ENCODE assay signal across 15 cellular contexts in the genomic region with DNA sequence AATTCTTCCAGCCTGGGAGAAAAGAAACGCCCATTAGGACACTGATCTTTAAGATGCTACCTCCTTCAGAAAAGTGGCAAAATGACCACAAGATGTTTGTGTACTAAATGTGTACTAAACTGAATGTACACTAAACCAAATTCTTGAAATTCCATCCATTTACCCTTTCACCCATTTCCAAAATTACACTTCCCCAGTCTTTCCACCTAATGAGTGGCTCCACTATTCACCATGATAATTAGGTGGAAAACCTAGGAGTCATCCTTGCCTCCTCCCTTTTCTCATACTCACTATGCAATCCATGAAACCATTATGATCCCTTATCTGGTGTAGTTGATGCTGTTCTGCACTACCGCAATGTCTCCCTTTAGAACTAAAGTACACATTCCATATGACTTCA.
DNase-seq lines count a peak whose midpoint lies in the region; ATAC-seq, FAIRE-seq and TF ChIP-seq lines count a peak whose summit lies in the region.
"Had no signal": no experiment of that assay in that cellular context is flagged by ENCODE, and none has a peak within 500 bp of the region (broad histone marks: within the 10 kb centered on the region; RNA-seq: fewer than 3 reads in every experiment).

No MANE protein-coding gene starts in this region.

- peak; percentile 27; the same call in 2 of the 3 replicates for ATAC-seq in HepG2
- ATAC-seq in right lobe of liver = no peak
- ATAC-seq in body of pancreas = no peak
- ATAC-seq in HG03159 (IDR thresholded peaks at IDR 0.05; ENCODE audit: unreplicated experiment) = no peak
- no peak for ATAC-seq in HG03460 (IDR thresholded peaks at IDR 0.05; ENCODE audit: unreplicated experiment)

- intact Hi-C loops in HepG2 (cut with micrococcal nuclease; ENCODE audit: unreplicated experiment) = loop anchor here (1.0 to 10.0 kb wide), 7 partner anchors 44 to 453 kb away; partner anchors contain the start of gene THBS1
- intact Hi-C loops in right lobe of liver (cut with DNase I) = loop anchor here in 1 of 2 donors (10.0 kb wide), 1 partner anchor 446 kb away; no protein-coding TSS in a partner anchor
- intact Hi-C loops in body of pancreas (cut with DNase I) = no loop called here
- intact Hi-C loops in uterus (cut with DNase I; ENCODE audit: low total_unique reads) = no loop called here

- H3K4me1 ChIP-seq in HepG2 (ENCODE audit: insufficient read depth, low read length) = peaks cover 64% of the 10 kb centered on the region
- H3K4me1 ChIP-seq in right lobe of liver = peaks cover 0 to 16% (median 5%) of the 10 kb centered on the region in 4 donors
- H3K4me1 ChIP-seq in body of pancreas = peaks cover 30% of the 10 kb centered on the region
- H3K4me1 ChIP-seq in mesodermal cell (ENCODE audit: control insufficient read depth, insufficient read depth, low read length, poor library complexity, severe bottlenecking) = peaks cover 55% of the 10 kb centered on the region
- no peaks in the 10 kb centered on the region for H3K4me1 ChIP-seq in uterus

- H3K4me2 ChIP-seq in HepG2 (ENCODE audit: low read depth, low read length) = peak overlapping the region; percentile 66

- TF ChIP-seq EP300 in HepG2 (IDR thresholded peaks at IDR 0.05; ENCODE audit: low read depth in 2 of 2, low read length in 2 of 2) (no peak), HepG2 (CRISPR knock-in tag; IDR thresholded peaks at IDR 0.05; ENCODE audit: borderline replicate concordance) (no peak)

- H3K9me3 ChIP-seq in HepG2 (ENCODE audit: low read length) (no peaks in the 10 kb centered on the region), right lobe of liver (no peaks in the 10 kb centered on the region), body of pancreas (no peaks in the 10 kb centered on the region), mesodermal cell (ENCODE audit: control insufficient read depth, low read length) (no peaks in the 10 kb centered on the region), uterus (no peaks in the 10 kb centered on the region)

- no peaks in the 10 kb centered on the region for H3K79me2 ChIP-seq in HepG2 (ENCODE audit: insufficient read depth, low read length)

- peak; percentile 43 for FAIRE-seq in HepG2 (lab: Jason Lieb, UNC)

- POLR2A ChIA-PET in HepG2 (lab: Yijun Ruan, JAX) = interaction anchor here (0.6 to 2.2 kb wide), 6 partner anchors 13 to 874 kb away, joined by 3 to 11 read pairs (median 4); partner anchors contain the start of gene THBS1

- TF ChIP-seq POLR2A in HepG2 (IDR thresholded peaks at IDR 0.05; ENCODE audit: insufficient read depth in 1 of 2, low read depth in 2 of 2, low read length in 2 of 2) (no peak), right lobe of liver (IDR thresholded peaks at IDR 0.05) (no peak), body of pancreas (IDR thresholded peaks at IDR 0.05) (no peak), uterus (IDR thresholded peaks at IDR 0.05) (no peak)

- H3K27me3 ChIP-seq in HepG2 (ENCODE audit: control insufficient read depth in 1 of 2, insufficient read depth in 2 of 2, low read length in 2 of 2) (no peaks in the 10 kb centered on the region), right lobe of liver (no peaks in the 10 kb centered on the region), body of pancreas (no peaks in the 10 kb centered on the region), uterus (no peaks in the 10 kb centered on the region)

- no peaks in the 10 kb centered on the region for H3K36me3 ChIP-seq in HepG2 (replicated peaks in 1 of 2; ENCODE audit: control insufficient read depth in 1 of 2, insufficient read depth in 2 of 2, low read length in 2 of 2)
- H3K36me3 ChIP-seq in right lobe of liver = no peaks in the 10 kb centered on the region
- no peaks in the 10 kb centered on the region for H3K36me3 ChIP-seq in body of pancreas (replicated peaks in 1 of 2; ENCODE audit: insufficient read depth in 1 of 2, low read depth in 2 of 2)
- H3K36me3 ChIP-seq in mesodermal cell (ENCODE audit: control insufficient read depth, insufficient read depth, low read length) = no peaks in the 10 kb centered on the region
- no peaks in the 10 kb centered on the region for H3K36me3 ChIP-seq in uterus

- TSS peak; percentile 90 for BruUV-seq in HepG2 (replicated peaks; lab: Mats Ljungman, UMichigan)

- peak overlapping the region; percentile 48 for H2AFZ ChIP-seq in HepG2 (ENCODE audit: low read length)

- in situ Hi-C loops in HepG2 (cut with HindIII; ENCODE audit: extremely low pct_ligation_motif_present, low pct_unique_long_range_greater_than_20kb) = loop anchor here (10.0 kb wide), 2 partner anchors 146 to 456 kb away; partner anchors contain the start of gene THBS1

- H3K9ac ChIP-seq in HepG2 (ENCODE audit: insufficient read depth, low read depth, low read length) = peak overlapping the region; percentile 53

- TF ChIP-seq RAD21 in HepG2 (CRISPR knock-in tag; IDR thresholded peaks at IDR 0.05) = no peak

- DNase-seq in HepG2 (ENCODE audit: low spot score) (peak; percentile 16), right lobe of liver (no peak), body of pancreas (no peak), uterus (no peak), NCI-H187 treated with DMSO at 0.1 percent for 48 hours (lab: John Stamatoyannopoulos, UW) (no peak)
- DNase-seq: activated B cell treated with CpG ODN at 0.5 μM for 24 hours; activated naive CD8-positive, alpha-beta T cell treated with anti-CD3 and anti-CD28 coated beads, Interleukin-2, amount 10 ng/mL, durations not matched to agents 7 days and 5 days; Karpas-422; NCI-H1436 treated with DMSO at 0.1 percent for 48 hours; NCI-H510A; stimulated activated naive CD4-positive, alpha-beta T cell treated with Interleukin-2 at 50 U/mL for 16 hours had no signal

- WGBS in HepG2 (ENCODE audit: low lambda C conversion rate) = 43% methylated on average over 2 of the region's 2 CpGs
- WGBS in right lobe of liver (ENCODE audit: insufficient coverage, low coverage, low lambda C conversion rate, missing lambda C conversion rate) = 90% methylated on average over 2 of the region's 2 CpGs
- WGBS in body of pancreas, 2 donors = 91 to 93% methylated on average over 2 of the region's 2 CpGs
- WGBS in mesodermal cell (ENCODE audit: insufficient coverage in 2 of 2), 2 experiments = 100% methylated on average over 1 of the region's 2 CpGs; no CpG with 5 or more reads in 1 of the 2 experiments

- CTCF ChIA-PET in HepG2 (lab: Yijun Ruan, JAX; ENCODE audit: low intra/inter-chr PET ratio, low total read pairs) = no interaction called here

- no peaks in the 10 kb centered on the region for H4K20me1 ChIP-seq in HepG2 (ENCODE audit: insufficient read depth, low read length)

- H3K27ac ChIP-seq in HepG2 (ENCODE audit: extremely low read length, insufficient read depth, low read length) (peak overlapping the region; percentile 79), right lobe of liver (peak overlapping the region in 1 of 3 donors; percentile 25), body of pancreas (peak overlapping the region; percentile 40 to 75 (median 66)), mesodermal cell (ENCODE audit: low read depth, low read length, severe bottlenecking) (peak overlapping the region; percentile 97), uterus (peak overlapping the region; percentile 41 to 77)

- peak overlapping the region in 1 of 3 experiments; percentile 8; a peak in 1 of 6 replicates for H3K4me3 ChIP-seq in HepG2 (replicated peaks in 1 of 3; ENCODE audit: insufficient read depth in 1 of 3, low read depth in 2 of 3, low read length in 3 of 3)
- no peak overlapping the region for H3K4me3 ChIP-seq in right lobe of liver
- no peak overlapping the region for H3K4me3 ChIP-seq in body of pancreas
- no peak overlapping the region for H3K4me3 ChIP-seq in mesodermal cell (ENCODE audit: extremely low read depth, insufficient read depth, low read length, poor library complexity, severe bottlenecking)
- H3K4me3 ChIP-seq in uterus = no peak overlapping the region
- H3K4me3 ChIP-seq: skin epidermis had no signal

- TF ChIP-seq CTCF in HepG2 (CRISPR knock-in tag; IDR thresholded peaks at IDR 0.05) (no peak), right lobe of liver (IDR thresholded peaks at IDR 0.05) (no peak), body of pancreas (IDR thresholded peaks at IDR 0.05) (no peak), uterus (IDR thresholded peaks at IDR 0.05) (no peak)

TF ChIP-seq in HepG2, 621 proteins besides CTCF, POLR2A, EP300 and RAD21 (continues in another document):
- TF ChIP-seq, protein P1, sequence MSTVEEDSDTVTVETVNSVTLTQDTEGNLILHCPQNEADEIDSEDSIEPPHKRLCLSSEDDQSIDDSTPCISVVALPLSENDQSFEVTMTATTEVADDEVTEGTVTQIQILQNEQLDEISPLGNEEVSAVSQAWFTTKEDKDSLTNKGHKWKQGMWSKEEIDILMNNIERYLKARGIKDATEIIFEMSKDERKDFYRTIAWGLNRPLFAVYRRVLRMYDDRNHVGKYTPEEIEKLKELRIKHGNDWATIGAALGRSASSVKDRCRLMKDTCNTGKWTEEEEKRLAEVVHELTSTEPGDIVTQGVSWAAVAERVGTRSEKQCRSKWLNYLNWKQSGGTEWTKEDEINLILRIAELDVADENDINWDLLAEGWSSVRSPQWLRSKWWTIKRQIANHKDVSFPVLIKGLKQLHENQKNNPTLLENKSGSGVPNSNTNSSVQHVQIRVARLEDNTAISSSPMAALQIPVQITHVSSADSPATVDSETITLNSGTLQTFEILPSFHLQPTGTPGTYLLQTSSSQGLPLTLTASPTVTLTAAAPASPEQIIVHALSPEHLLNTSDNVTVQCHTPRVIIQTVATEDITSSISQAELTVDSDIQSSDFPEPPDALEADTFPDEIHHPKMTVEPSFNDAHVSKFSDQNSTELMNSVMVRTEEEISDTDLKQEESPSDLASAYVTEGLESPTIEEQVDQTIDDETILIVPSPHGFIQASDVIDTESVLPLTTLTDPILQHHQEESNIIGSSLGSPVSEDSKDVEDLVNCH (CRISPR knock-in tag; IDR thresholded peaks at IDR 0.05) = no peak
